Comparison of ENCODE assay signal across 18 cellular contexts in genomic region chr2:175227382-175227781, GRCh38. TPM values are rescaled to one million over a fixed set of nuclear protein-coding genes. Genes with fewer than 3 reads are reported as not detected.
DNase-seq lines count a peak whose midpoint lies in the region; ATAC-seq and TF ChIP-seq lines count a peak whose summit lies in the region.
"Had no signal": no experiment of that assay in that cellular context is flagged by ENCODE, and none has a peak within 500 bp of the region (broad histone marks: within the 10 kb centered on the region; RNA-seq: fewer than 3 reads in every experiment).

No MANE protein-coding gene starts in this region.

- TF ChIP-seq POLR2A in gastrocnemius medialis (IDR thresholded peaks at IDR 0.05), result no peak

- H3K27me3 ChIP-seq in gastrocnemius medialis, result no peaks in the 10 kb centered on the region

- H3K9me3 Mint-ChIP-seq in activated T-cell treated with anti-CD3 and anti-CD28 coated beads, Interleukin-2, amount 50 U/mL, for 72 hours, result peaks cover 1 to 2% of the 10 kb centered on the region in 2 donors
- peaks cover 3% of the 10 kb centered on the region for H3K9me3 Mint-ChIP-seq in T-helper 2 cell treated with Interferon-gamma antibody and Interleukin-4, amounts not matched to agents 5 μg/mL and 100 μg/mL, for 36 hours
- H3K9me3 Mint-ChIP-seq in activated naive CD8-positive, alpha-beta T cell treated with anti-CD3 and anti-CD28 coated beads, Interleukin-2, amount 50 U/mL, for 24 hours, result no peaks in the 10 kb centered on the region
- peaks cover 4% of the 10 kb centered on the region for H3K9me3 Mint-ChIP-seq in stimulated activated memory B cell treated with anti-CD40 and anti-IgM and Interleukin-4, amounts not matched to agents 10 μg/mL and 1 μg/mL and 100 μg/mL, for 72 hours
- H3K9me3 Mint-ChIP-seq in HFFc6, result no peaks in the 10 kb centered on the region

- no peak overlapping the region for H3K4me3 ChIP-seq in gastrocnemius medialis

- intact Hi-C loops in gastrocnemius medialis (cut with DNase I; ENCODE audit: low total_unique reads), result no loop called here

- peaks cover 41% of the 10 kb centered on the region for H3K4me1 Mint-ChIP-seq in activated T-cell treated with anti-CD3 and anti-CD28 coated beads, Interleukin-2, amount 50 U/mL, for 72 hours (ENCODE audit: low read depth)
- peaks cover 11% of the 10 kb centered on the region for H3K4me1 Mint-ChIP-seq in T-helper 2 cell treated with Interferon-gamma antibody and Interleukin-4, amounts not matched to agents 5 μg/mL and 100 μg/mL, for 36 hours (ENCODE audit: low read depth)
- H3K4me1 Mint-ChIP-seq in activated naive CD8-positive, alpha-beta T cell treated with anti-CD3 and anti-CD28 coated beads, Interleukin-2, amount 50 U/mL, for 24 hours, result peaks cover 21% of the 10 kb centered on the region
- H3K4me1 Mint-ChIP-seq in stimulated activated memory B cell treated with anti-CD40 and anti-IgM and Interleukin-4, amounts not matched to agents 10 μg/mL and 1 μg/mL and 100 μg/mL, for 72 hours, result no peaks in the 10 kb centered on the region
- H3K4me1 Mint-ChIP-seq in HFFc6 (ENCODE audit: low read depth), result no peaks in the 10 kb centered on the region
- H3K4me1 Mint-ChIP-seq: CD14-positive monocyte had no signal

- peaks cover 29% of the 10 kb centered on the region for H3K27me3 Mint-ChIP-seq in activated T-cell treated with anti-CD3 and anti-CD28 coated beads, Interleukin-2, amount 50 U/mL, for 72 hours (ENCODE audit: low read depth)
- H3K27me3 Mint-ChIP-seq in T-helper 2 cell treated with Interferon-gamma antibody and Interleukin-4, amounts not matched to agents 5 μg/mL and 100 μg/mL, for 36 hours (ENCODE audit: low read depth), result peaks cover 7% of the 10 kb centered on the region
- H3K27me3 Mint-ChIP-seq in activated naive CD8-positive, alpha-beta T cell treated with anti-CD3 and anti-CD28 coated beads, Interleukin-2, amount 50 U/mL, for 24 hours, result peaks cover 32% of the 10 kb centered on the region
- H3K27me3 Mint-ChIP-seq in stimulated activated memory B cell treated with anti-CD40 and anti-IgM and Interleukin-4, amounts not matched to agents 10 μg/mL and 1 μg/mL and 100 μg/mL, for 72 hours, result peaks cover 38% of the 10 kb centered on the region
- H3K27me3 Mint-ChIP-seq in HFFc6 (ENCODE audit: insufficient read depth), result peaks cover 7% of the 10 kb centered on the region; the same call in 1 of the 2 replicates

- peak; percentile 21 to 39 for DNase-seq in activated T-cell treated with anti-CD3 and anti-CD28 coated beads, Interleukin-2, amount 50 U/mL, for 72 hours
- DNase-seq in activated T-cell treated with anti-CD3 and anti-CD28 coated beads for 4 hours, result no peak
- DNase-seq in T-helper 2 cell treated with Interferon-gamma antibody and Interleukin-4, amounts not matched to agents 5 μg/mL and 100 μg/mL, for 36 hours (ENCODE audit: low spot score), result peak; percentile 31
- DNase-seq in activated naive CD8-positive, alpha-beta T cell treated with anti-CD3 and anti-CD28 coated beads, Interleukin-2, amount 50 U/mL, for 24 hours, result no peak
- no peak for DNase-seq in gastrocnemius medialis
- DNase-seq in midbrain (lab: John Stamatoyannopoulos, UW), result no peak
- no peak for DNase-seq in HFFc6
- DNase-seq: ACHN, AML-193, COR-L47, GOT3, NCI-H1092, NCI-H2081 treated with DMSO at 0.1 percent for 48 hours, NCI-H524 had no signal

- peak overlapping the region; percentile 81 for H3K27ac Mint-ChIP-seq in activated T-cell treated with anti-CD3 and anti-CD28 coated beads, Interleukin-2, amount 50 U/mL, for 72 hours
- H3K27ac Mint-ChIP-seq in T-helper 2 cell treated with Interferon-gamma antibody and Interleukin-4, amounts not matched to agents 5 μg/mL and 100 μg/mL, for 36 hours, result peak overlapping the region; percentile 6
- peak overlapping the region; percentile 46 for H3K27ac Mint-ChIP-seq in activated naive CD8-positive, alpha-beta T cell treated with anti-CD3 and anti-CD28 coated beads, Interleukin-2, amount 50 U/mL, for 24 hours
- no peak overlapping the region for H3K27ac Mint-ChIP-seq in stimulated activated memory B cell treated with anti-CD40 and anti-IgM and Interleukin-4, amounts not matched to agents 10 μg/mL and 1 μg/mL and 100 μg/mL, for 72 hours
- H3K27ac Mint-ChIP-seq in HFFc6, result no peak overlapping the region
- H3K27ac Mint-ChIP-seq: CD14-positive monocyte had no signal

- no peak for TF ChIP-seq CTCF in gastrocnemius medialis (IDR thresholded peaks at IDR 0.05 in 4 of 5, conservative IDR thresholded peaks at IDR 0.05 in 1 of 5)
- TF ChIP-seq CTCF in HFFc6 (IDR thresholded peaks at IDR 0.05), result no peak

- no peak overlapping the region for H3K27ac ChIP-seq in gastrocnemius medialis

- peaks cover 1 to 5% of the 10 kb centered on the region in 2 donors for H3K36me3 Mint-ChIP-seq in activated T-cell treated with anti-CD3 and anti-CD28 coated beads, Interleukin-2, amount 50 U/mL, for 72 hours (ENCODE audit: insufficient read depth in 2 of 2)
- H3K36me3 Mint-ChIP-seq in T-helper 2 cell treated with Interferon-gamma antibody and Interleukin-4, amounts not matched to agents 5 μg/mL and 100 μg/mL, for 36 hours (ENCODE audit: low read depth), result no peaks in the 10 kb centered on the region
- no peaks in the 10 kb centered on the region for H3K36me3 Mint-ChIP-seq in activated naive CD8-positive, alpha-beta T cell treated with anti-CD3 and anti-CD28 coated beads, Interleukin-2, amount 50 U/mL, for 24 hours (ENCODE audit: low read depth)
- no peaks in the 10 kb centered on the region for H3K36me3 Mint-ChIP-seq in stimulated activated memory B cell treated with anti-CD40 and anti-IgM and Interleukin-4, amounts not matched to agents 10 μg/mL and 1 μg/mL and 100 μg/mL, for 72 hours
- H3K36me3 Mint-ChIP-seq in HFFc6 (ENCODE audit: low read depth), result no peaks in the 10 kb centered on the region
- H3K36me3 Mint-ChIP-seq: CD14-positive monocyte had no signal

- H3K9me3 ChIP-seq in gastrocnemius medialis, result no peaks in the 10 kb centered on the region

- no peaks in the 10 kb centered on the region for H3K4me1 ChIP-seq in gastrocnemius medialis

- peak overlapping the region; percentile 52 to 65 for H3K4me3 Mint-ChIP-seq in activated T-cell treated with anti-CD3 and anti-CD28 coated beads, Interleukin-2, amount 50 U/mL, for 72 hours
- no peak overlapping the region for H3K4me3 Mint-ChIP-seq in T-helper 2 cell treated with Interferon-gamma antibody and Interleukin-4, amounts not matched to agents 5 μg/mL and 100 μg/mL, for 36 hours
- no peak overlapping the region for H3K4me3 Mint-ChIP-seq in activated naive CD8-positive, alpha-beta T cell treated with anti-CD3 and anti-CD28 coated beads, Interleukin-2, amount 50 U/mL, for 24 hours
- H3K4me3 Mint-ChIP-seq in stimulated activated memory B cell treated with anti-CD40 and anti-IgM and Interleukin-4, amounts not matched to agents 10 μg/mL and 1 μg/mL and 100 μg/mL, for 72 hours, result no peak overlapping the region
- no peak overlapping the region for H3K4me3 Mint-ChIP-seq in HFFc6
- H3K4me3 Mint-ChIP-seq: CD14-positive monocyte had no signal

- no peaks in the 10 kb centered on the region for H3K36me3 ChIP-seq in gastrocnemius medialis

- in situ Hi-C loops in gastrocnemius medialis (cut with MboI; ENCODE audit: low sequenced_read_pairs in 4 of 4), result no loop called here

- peak; percentile 95 to 97 for ATAC-seq in activated T-cell treated with anti-CD3 and anti-CD28 coated beads, Interleukin-2, amount 50 U/mL, for 72 hours (replicated peaks in 1 of 2)
- peak; percentile 96 for ATAC-seq in activated naive CD8-positive, alpha-beta T cell treated with anti-CD3 and anti-CD28 coated beads, Interleukin-2, amount 50 U/mL, for 24 hours
- ATAC-seq in stimulated activated memory B cell treated with anti-CD40 and anti-IgM and Interleukin-4, amounts not matched to agents 10 μg/mL and 1 μg/mL and 100 μg/mL, for 72 hours, result peak; percentile 51
- ATAC-seq in gastrocnemius medialis, result no peak
- ATAC-seq: HepG2, Panc1 had no signal

RNA-seq across cellular contexts. Expression of gene ATP5MC3, which starts 45.9 kb away (rescaled TPM):
- 100 to 1,000 TPM; 186 to 210 TPM for total RNA-seq in activated T-cell treated with anti-CD3 and anti-CD28 coated beads, Interleukin-2, amount 50 U/mL, for 72 hours
- 100 to 1,000 TPM; 202 to 358 (median 221) TPM for total RNA-seq in gastrocnemius medialis
- 100 to 1,000 TPM; 291 to 313 (median 301) TPM for total RNA-seq in HFFc6 (2021; fragmentation: NEBNext Ultra II Directional; extraction: Animal tissue kit (Norgen Biotek cat#: 25700))

RNA-seq across cellular contexts. Expression of gene ATF2, which starts 59.4 kb away (rescaled TPM):
- 10 to 100 TPM; 65.8 to 67.0 TPM for total RNA-seq in activated T-cell treated with anti-CD3 and anti-CD28 coated beads, Interleukin-2, amount 50 U/mL, for 72 hours
- total RNA-seq in gastrocnemius medialis, result 10 to 100 TPM; 19.5 to 28.1 (median 20.9) TPM
- 10 to 100 TPM; 34.1 to 43.9 (median 38.2) TPM for total RNA-seq in HFFc6 (2021; fragmentation: NEBNext Ultra II Directional; extraction: Animal tissue kit (Norgen Biotek cat#: 25700))

Comparison
In these comparisons a context has a peak if more than half of its experiments do, and no peak if none do; other contexts are left out.
1. DNase-seq: peak in activated T-cell treated with anti-CD3 and anti-CD28 coated beads, Interleukin-2, amount 50 U/mL, for 72 hours (2 of 2) and T-helper 2 cell treated with Interferon-gamma antibody and Interleukin-4, amounts not matched to agents 5 μg/mL and 100 μg/mL, for 36 hours (single experiment); none in activated T-cell treated with anti-CD3 and anti-CD28 coated beads for 4 hours (single experiment), activated naive CD8-positive, alpha-beta T cell treated with anti-CD3 and anti-CD28 coated beads, Interleukin-2, amount 50 U/mL, for 24 hours (single experiment), gastrocnemius medialis (0 of 2), midbrain (single experiment) and HFFc6 (single experiment).
2. ATAC-seq: peak in activated T-cell treated with anti-CD3 and anti-CD28 coated beads, Interleukin-2, amount 50 U/mL, for 72 hours (2 of 2), activated naive CD8-positive, alpha-beta T cell treated with anti-CD3 and anti-CD28 coated beads, Interleukin-2, amount 50 U/mL, for 24 hours (single experiment) and stimulated activated memory B cell treated with anti-CD40 and anti-IgM and Interleukin-4, amounts not matched to agents 10 μg/mL and 1 μg/mL and 100 μg/mL, for 72 hours (single experiment); none in gastrocnemius medialis (0 of 2).
3. H3K27ac Mint-ChIP-seq: peak in activated T-cell treated with anti-CD3 and anti-CD28 coated beads, Interleukin-2, amount 50 U/mL, for 72 hours (single experiment), T-helper 2 cell treated with Interferon-gamma antibody and Interleukin-4, amounts not matched to agents 5 μg/mL and 100 μg/mL, for 36 hours (single experiment) and activated naive CD8-positive, alpha-beta T cell treated with anti-CD3 and anti-CD28 coated beads, Interleukin-2, amount 50 U/mL, for 24 hours (single experiment); none in stimulated activated memory B cell treated with anti-CD40 and anti-IgM and Interleukin-4, amounts not matched to agents 10 μg/mL and 1 μg/mL and 100 μg/mL, for 72 hours (single experiment) and HFFc6 (single experiment).
4. H3K4me3 Mint-ChIP-seq: peak in activated T-cell treated with anti-CD3 and anti-CD28 coated beads, Interleukin-2, amount 50 U/mL, for 72 hours (2 of 2); none in T-helper 2 cell treated with Interferon-gamma antibody and Interleukin-4, amounts not matched to agents 5 μg/mL and 100 μg/mL, for 36 hours (single experiment), activated naive CD8-positive, alpha-beta T cell treated with anti-CD3 and anti-CD28 coated beads, Interleukin-2, amount 50 U/mL, for 24 hours (single experiment), stimulated activated memory B cell treated with anti-CD40 and anti-IgM and Interleukin-4, amounts not matched to agents 10 μg/mL and 1 μg/mL and 100 μg/mL, for 72 hours (single experiment) and HFFc6 (single experiment).